In the genomic region with DNA sequence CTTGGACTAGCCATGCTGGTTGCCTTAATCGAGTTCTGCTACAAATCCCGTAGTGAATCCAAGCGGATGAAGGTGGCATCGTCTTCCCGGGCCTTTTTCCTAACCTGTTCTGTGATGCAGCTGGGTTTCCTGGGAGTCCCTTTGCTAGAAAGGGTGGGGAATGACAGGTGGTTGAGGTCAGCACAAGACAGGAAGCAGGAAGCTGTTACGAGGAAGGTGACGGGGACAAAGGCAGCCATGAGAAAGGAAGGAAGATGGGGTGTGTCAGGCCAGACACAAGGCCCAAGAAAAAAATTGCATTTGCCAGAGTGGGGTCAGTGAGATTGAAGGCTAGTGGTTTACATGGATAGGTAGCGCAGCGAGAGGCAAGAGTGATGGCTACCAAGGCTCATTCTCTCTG, we compare ENCODE assay signal across 8 cellular contexts.
"Had no signal": no experiment of that assay in that cellular context is flagged by ENCODE, and none has a peak within 500 bp of the region (broad histone marks: within the 10 kb centered on the region; RNA-seq: fewer than 3 reads in every experiment).

No MANE protein-coding gene starts in this region.

- H3K4me3 ChIP-seq: GM12878 had no signal

- FAIRE-seq: G401.6, GM12878, GM12891, GM12892, GM18507, GM19239 had no signal

- DNase-seq: GDM1, GF-D8 had no signal
